ENCODE assay signal across 19 cellular contexts in the genomic region with DNA sequence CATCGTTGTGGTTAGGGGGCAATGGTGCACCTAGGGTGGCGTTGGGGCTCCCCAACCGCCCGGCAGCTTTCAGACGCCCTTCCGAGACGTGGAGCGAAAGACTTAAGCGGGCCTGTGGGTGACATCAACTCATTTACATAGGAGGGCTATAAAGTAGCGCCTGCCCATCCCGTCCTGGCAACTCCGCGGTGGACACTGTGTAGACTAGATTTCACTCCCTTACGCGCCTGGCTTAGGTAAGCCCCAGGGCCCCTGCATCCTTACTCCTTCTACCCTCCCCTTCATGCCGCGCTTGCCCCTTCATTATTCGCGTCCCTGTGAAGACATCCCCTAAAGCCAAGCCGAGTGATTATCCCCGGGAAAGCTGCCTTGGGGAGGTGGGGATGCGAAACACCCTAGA. TPM values are rescaled to one million over a fixed set of nuclear protein-coding genes. Genes with fewer than 3 reads are reported as not detected.
DNase-seq lines count a peak whose midpoint lies in the region; ATAC-seq and TF ChIP-seq lines count a peak whose summit lies in the region.
"Had no signal": no experiment of that assay in that cellular context is flagged by ENCODE, and none has a peak within 500 bp of the region (broad histone marks: within the 10 kb centered on the region; RNA-seq: fewer than 3 reads in every experiment).

No MANE protein-coding gene starts in this region.

- no peaks in the 10 kb centered on the region for H4K20me1 ChIP-seq in GM23248 (ENCODE audit: insufficient read depth)

- in situ Hi-C loops in GM23248 (cut with MboI): no loop called here

- H3K9me3 ChIP-seq in GM23248 (ENCODE audit: low read depth): no peaks in the 10 kb centered on the region
- H3K9me3 ChIP-seq: gastrocnemius medialis, suprapubic skin had no signal

- DNase-seq in GM23248 (no peak), left kidney (ENCODE audit: low read depth, low spot score) (peak; percentile 51), GDM1 (lab: John Stamatoyannopoulos, UW) (no peak), NCI-H1694 (lab: John Stamatoyannopoulos, UW) (no peak), DMS 273 (lab: John Stamatoyannopoulos, UW; ENCODE audit: unreplicated experiment) (no peak)
- DNase-seq: activated T-cell treated with anti-CD3 and anti-CD28 coated beads for 4 hours, gastrocnemius medialis, GF-D8, Karpas-422, NCI-H1105 treated with DMSO at 0.1 percent for 48 hours, NCI-H2171, SW 1271 had no signal

- H3K36me3 ChIP-seq in GM23248 (ENCODE audit: low read depth): no peaks in the 10 kb centered on the region
- H3K36me3 ChIP-seq: gastrocnemius medialis, neural progenitor cell, suprapubic skin had no signal

- H3K9me3 Mint-ChIP-seq in activated naive CD8-positive, alpha-beta T cell (ENCODE audit: low read depth): no peaks in the 10 kb centered on the region
- H3K9me3 Mint-ChIP-seq: neural progenitor cell had no signal

- ATAC-seq in GM19023 (IDR thresholded peaks at IDR 0.05; ENCODE audit: unreplicated experiment): no peak

- H3K9ac ChIP-seq in GM23248: no peak overlapping the region
- H3K9ac ChIP-seq: neural progenitor cell had no signal

- no peaks in the 10 kb centered on the region for H3K4me1 ChIP-seq in GM23248 (ENCODE audit: insufficient read depth)
- H3K4me1 ChIP-seq: gastrocnemius medialis, neural progenitor cell had no signal

- H3K4me1 Mint-ChIP-seq in activated naive CD8-positive, alpha-beta T cell (ENCODE audit: low read depth): peaks cover 16% of the 10 kb centered on the region
- H3K4me1 Mint-ChIP-seq: neural progenitor cell had no signal

- no peak for TF ChIP-seq CTCF in 22Rv1 (IDR thresholded peaks at IDR 0.05)

- H3K4me3 ChIP-seq in GM23248: no peak overlapping the region
- H3K4me3 ChIP-seq: neural progenitor cell had no signal

- peak overlapping the region; percentile 77 for H2AFZ ChIP-seq in GM23248
- H2AFZ ChIP-seq: neural progenitor cell had no signal

- H3K79me2 ChIP-seq in GM23248 (ENCODE audit: insufficient read depth): no peaks in the 10 kb centered on the region

- no peaks in the 10 kb centered on the region for H3F3A ChIP-seq in GM23248 (ENCODE audit: insufficient read depth)

- peak overlapping the region; percentile 98; the same call in 1 of the 2 replicates for H3K27ac ChIP-seq in 22Rv1
- H3K27ac ChIP-seq in GM23248: no peak overlapping the region
- H3K27ac ChIP-seq: neural progenitor cell had no signal

- no peaks in the 10 kb centered on the region for H3K36me3 Mint-ChIP-seq in activated naive CD8-positive, alpha-beta T cell
- H3K36me3 Mint-ChIP-seq: neural progenitor cell had no signal

- H3K4me3 Mint-ChIP-seq in activated naive CD8-positive, alpha-beta T cell: peak overlapping the region; percentile 53
- H3K4me3 Mint-ChIP-seq: neural progenitor cell had no signal

- peak overlapping the region; percentile 58 for H3K27ac Mint-ChIP-seq in activated naive CD8-positive, alpha-beta T cell
- H3K27ac Mint-ChIP-seq: neural progenitor cell had no signal

- H3K27me3 Mint-ChIP-seq in activated naive CD8-positive, alpha-beta T cell: no peaks in the 10 kb centered on the region

- no peak overlapping the region for H3K4me2 ChIP-seq in GM23248 (ENCODE audit: unreplicated experiment)
- H3K4me2 ChIP-seq: neural progenitor cell had no signal

- no peaks in the 10 kb centered on the region for H3K27me3 ChIP-seq in GM23248 (replicated peaks; ENCODE audit: insufficient read depth)
- H3K27me3 ChIP-seq: gastrocnemius medialis, neural progenitor cell, suprapubic skin had no signal

- WGBS in GM23248 (ENCODE audit: low coverage in 1 of 2, low lambda C conversion rate in 2 of 2, missing lambda C conversion rate in 2 of 2), 2 experiments: 65 to 69% methylated on average over 14 to 22 of the region's 22 CpGs

- H3K9me2 ChIP-seq in GM23248 (ENCODE audit: insufficient read depth): no peaks in the 10 kb centered on the region

RNA-seq across cellular contexts. Expression of a gene that starts 1.0 kb away (rescaled TPM):
- 0.43 TPM in 1 of 2 replicates, not detected in the other for total RNA-seq in GM23248 (2014; rRNA removed; shearing (Covaris generic))
- polyA plus RNA-seq in GM23248 (2016; fragmentation: Nextera tagmentation; extraction: Ambion mirVana): 0.33 and 1.0 TPM in 2 replicates
- total RNA-seq: cerebellum, gastrocnemius medialis, RPMI7951 had no signal
